Comparison of ENCODE assay signal across 1 cellular context in genomic region chr3:62562017-62562416, GRCh38.
TF ChIP-seq lines count a peak whose summit lies in the region.

No MANE protein-coding gene starts in this region.

TF ChIP-seq in SK-N-SH, 30 proteins besides CTCF, POLR2A, EP300 and RAD21 (continued from another document):
- TF ChIP-seq, protein P1, sequence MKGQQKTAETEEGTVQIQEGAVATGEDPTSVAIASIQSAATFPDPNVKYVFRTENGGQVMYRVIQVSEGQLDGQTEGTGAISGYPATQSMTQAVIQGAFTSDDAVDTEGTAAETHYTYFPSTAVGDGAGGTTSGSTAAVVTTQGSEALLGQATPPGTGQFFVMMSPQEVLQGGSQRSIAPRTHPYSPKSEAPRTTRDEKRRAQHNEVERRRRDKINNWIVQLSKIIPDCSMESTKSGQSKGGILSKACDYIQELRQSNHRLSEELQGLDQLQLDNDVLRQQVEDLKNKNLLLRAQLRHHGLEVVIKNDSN (IDR thresholded peaks at IDR 0.05; ENCODE audit: borderline replicate concordance, low read depth), result no peak
- TF ChIP-seq GATA2 (CRISPR knock-in tag; IDR thresholded peaks at IDR 0.05), result no peak
- TF ChIP-seq PBX3 (IDR thresholded peaks at IDR 0.05), result peak; percentile 78
